1 cellular context compared by ENCODE assay signal in the genomic region with DNA sequence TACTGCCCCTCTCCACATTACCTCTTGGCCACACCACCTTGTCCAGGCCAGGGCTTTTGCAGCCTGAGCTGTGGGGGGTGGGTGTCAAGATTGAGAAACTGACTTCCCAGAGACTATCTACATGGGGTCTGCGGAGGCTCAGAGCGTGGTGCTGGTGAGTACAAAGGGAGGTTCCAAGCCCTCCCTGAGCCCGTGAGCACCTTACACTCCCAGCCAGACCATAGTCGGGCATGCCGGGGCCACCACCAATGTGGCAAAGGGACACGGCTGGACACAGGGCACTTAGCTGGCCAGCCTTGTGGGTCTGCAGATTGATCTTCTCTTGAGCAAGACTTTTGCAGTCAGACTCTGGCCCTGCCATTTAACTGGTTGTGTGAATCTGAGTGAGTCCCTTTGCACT.
TF ChIP-seq lines count a peak whose summit lies in the region.

No MANE protein-coding gene starts in this region.

TF ChIP-seq in H1, 55 proteins besides CTCF, POLR2A, EP300 and RAD21:
- TF ChIP-seq TCF12 (IDR thresholded peaks at IDR 0.05; ENCODE audit: low read depth, low read length) (no peak), SP2 (IDR thresholded peaks at IDR 0.05; ENCODE audit: low read length) (no peak), EGR1 (IDR thresholded peaks at IDR 0.05; ENCODE audit: borderline replicate concordance, low read depth, low read length) (no peak), BACH1 (IDR thresholded peaks at IDR 0.05; ENCODE audit: low read length) (no peak), POU5F1 (IDR thresholded peaks at IDR 0.05; ENCODE audit: low read depth, low read length) (no peak), SAP30 (IDR thresholded peaks at IDR 0.05; ENCODE audit: insufficient read depth, insufficient replicate concordance, low read length) (no peak), POLR2AphosphoS5 (IDR thresholded peaks at IDR 0.05; ENCODE audit: low read depth, low read length) (no peak), HDAC6 (IDR thresholded peaks at IDR 0.05; ENCODE audit: low read depth, low read length) (no peak), CBX8 (IDR thresholded peaks at IDR 0.05; ENCODE audit: borderline replicate concordance, low read depth, low read length) (no peak), SIX5 (IDR thresholded peaks at IDR 0.05; ENCODE audit: low read depth, low read length) (no peak), YY1 (IDR thresholded peaks at IDR 0.05; ENCODE audit: low read depth, low read length) (no peak), RNF2 (IDR thresholded peaks at IDR 0.05; ENCODE audit: borderline replicate concordance, low read depth, low read length, missing control alignments, poor library complexity, severe bottlenecking) (no peak), PHF8 (conservative IDR thresholded peaks at IDR 0.05; ENCODE audit: low read depth, low read length) (no peak), JUND (IDR thresholded peaks at IDR 0.05; ENCODE audit: low read length) (no peak), SP1 (IDR thresholded peaks at IDR 0.05; ENCODE audit: low read depth, low read length) (no peak), BCL11A (IDR thresholded peaks at IDR 0.05; ENCODE audit: low read depth in 2 of 2, low read length in 2 of 2) (no peak)
- TF ChIP-seq, protein P1, sequence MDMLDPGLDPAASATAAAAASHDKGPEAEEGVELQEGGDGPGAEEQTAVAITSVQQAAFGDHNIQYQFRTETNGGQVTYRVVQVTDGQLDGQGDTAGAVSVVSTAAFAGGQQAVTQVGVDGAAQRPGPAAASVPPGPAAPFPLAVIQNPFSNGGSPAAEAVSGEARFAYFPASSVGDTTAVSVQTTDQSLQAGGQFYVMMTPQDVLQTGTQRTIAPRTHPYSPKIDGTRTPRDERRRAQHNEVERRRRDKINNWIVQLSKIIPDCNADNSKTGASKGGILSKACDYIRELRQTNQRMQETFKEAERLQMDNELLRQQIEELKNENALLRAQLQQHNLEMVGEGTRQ (IDR thresholded peaks at IDR 0.05; ENCODE audit: low read length), result no peak
- TF ChIP-seq, protein P2, sequence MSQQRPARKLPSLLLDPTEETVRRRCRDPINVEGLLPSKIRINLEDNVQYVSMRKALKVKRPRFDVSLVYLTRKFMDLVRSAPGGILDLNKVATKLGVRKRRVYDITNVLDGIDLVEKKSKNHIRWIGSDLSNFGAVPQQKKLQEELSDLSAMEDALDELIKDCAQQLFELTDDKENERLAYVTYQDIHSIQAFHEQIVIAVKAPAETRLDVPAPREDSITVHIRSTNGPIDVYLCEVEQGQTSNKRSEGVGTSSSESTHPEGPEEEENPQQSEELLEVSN (IDR thresholded peaks at IDR 0.05), result no peak
